Comparison of ENCODE assay signal across 14 cellular contexts in genomic region chr1:242651817-242652216, GRCh38.
DNase-seq lines count a peak whose midpoint lies in the region; ATAC-seq and TF ChIP-seq lines count a peak whose summit lies in the region.
"Had no signal": no experiment of that assay in that cellular context is flagged by ENCODE, and none has a peak within 500 bp of the region (broad histone marks: within the 10 kb centered on the region; RNA-seq: fewer than 3 reads in every experiment).

No MANE protein-coding gene starts in this region.

- H4K20me1 ChIP-seq in Loucy (ENCODE audit: insufficient read depth, low read length, poor library complexity, severe bottlenecking) (no peaks in the 10 kb centered on the region), mammary epithelial cell (ENCODE audit: insufficient read depth, low read length) (no peaks in the 10 kb centered on the region), smooth muscle cell (ENCODE audit: low read depth) (no peaks in the 10 kb centered on the region)

- H3F3A ChIP-seq in Loucy (ENCODE audit: low read depth) (no peaks in the 10 kb centered on the region), smooth muscle cell (ENCODE audit: low read depth) (no peaks in the 10 kb centered on the region)

- H3K27me3 ChIP-seq in left ventricle myocardium inferior (ENCODE audit: low read depth) (peaks cover 6% of the 10 kb centered on the region), heart left ventricle (no peaks in the 10 kb centered on the region), Loucy (ENCODE audit: insufficient read depth, low read length, poor library complexity, severe bottlenecking) (no peaks in the 10 kb centered on the region), mammary epithelial cell (ENCODE audit: insufficient read depth, low read length) (no peaks in the 10 kb centered on the region), smooth muscle cell (ENCODE audit: low read depth) (no peaks in the 10 kb centered on the region)
- H3K27me3 ChIP-seq: esophagus muscularis mucosa had no signal

- H3K4me2 ChIP-seq in Loucy (ENCODE audit: low read depth, low read length, poor library complexity, severe bottlenecking) (no peak overlapping the region), mammary epithelial cell (ENCODE audit: insufficient read depth, low read depth, low read length) (no peak overlapping the region), smooth muscle cell (no peak overlapping the region)
- H3K4me2 ChIP-seq: KMS-11 had no signal

- H3K36me3 ChIP-seq in left ventricle myocardium inferior: no peaks in the 10 kb centered on the region
- no peaks in the 10 kb centered on the region for H3K36me3 ChIP-seq in heart left ventricle
- H3K36me3 ChIP-seq in Loucy (ENCODE audit: insufficient read depth, low read length): no peaks in the 10 kb centered on the region
- no peaks in the 10 kb centered on the region for H3K36me3 ChIP-seq in mammary epithelial cell (ENCODE audit: insufficient read depth, low read length)
- H3K36me3 ChIP-seq in smooth muscle cell (ENCODE audit: low read depth): no peaks in the 10 kb centered on the region
- H3K36me3 ChIP-seq: esophagus muscularis mucosa had no signal

- dilution Hi-C loops in mammary epithelial cell (cut with HindIII; ENCODE audit: low sequenced_read_pairs): no loop called here

- CTCF ChIA-PET in mammary epithelial cell (lab: Charles Lee; ENCODE audit: low non-redundant PET): no interaction called here

- ATAC-seq in heart left ventricle (no peak), GM21381 (IDR thresholded peaks at IDR 0.05; ENCODE audit: unreplicated experiment) (no peak), HG03432 (IDR thresholded peaks at IDR 0.05; ENCODE audit: unreplicated experiment) (no peak)
- ATAC-seq: left colon had no signal

- peak; percentile 23 for TF ChIP-seq CTCF in left ventricle myocardium inferior (IDR thresholded peaks at IDR 0.05; ENCODE audit: borderline replicate concordance)
- TF ChIP-seq CTCF in heart left ventricle (IDR thresholded peaks at IDR 0.05): peak in 4 of 12 donors; percentile 5 to 29 (median 12)
- TF ChIP-seq CTCF in Loucy (conservative IDR thresholded peaks at IDR 0.05; ENCODE audit: low read length): peak; percentile 27; the same call in 1 of the 2 replicates
- peak; percentile 38 to 54 for TF ChIP-seq CTCF in mammary epithelial cell (conservative IDR thresholded peaks at IDR 0.05 in 1 of 2, IDR thresholded peaks at IDR 0.05 in 1 of 2; ENCODE audit: extremely low read depth in 1 of 2, insufficient read depth in 1 of 2, low read depth in 1 of 2, low read length in 2 of 2)
- TF ChIP-seq CTCF in smooth muscle cell (IDR thresholded peaks at IDR 0.05; ENCODE audit: borderline replicate concordance, insufficient read depth, poor library complexity, severe bottlenecking): peak; percentile 40

- DNase-seq in left ventricle myocardium inferior: no peak
- no peak for DNase-seq in heart left ventricle
- peak; percentile 18 for DNase-seq in mammary epithelial cell
- no peak for DNase-seq in smooth muscle cell (lab: John Stamatoyannopoulos, UW; ENCODE audit: unreplicated experiment)
- DNase-seq in amygdala (lab: John Stamatoyannopoulos, UW): no peak
- DNase-seq: aorta, DMS79 treated with DMSO at 0.1 percent for 48 hours, left colon had no signal

- no peaks in the 10 kb centered on the region for H3K79me2 ChIP-seq in Loucy (ENCODE audit: insufficient read depth, low read length)
- no peaks in the 10 kb centered on the region for H3K79me2 ChIP-seq in mammary epithelial cell (ENCODE audit: insufficient read depth, low read length)
- H3K79me2 ChIP-seq in smooth muscle cell (ENCODE audit: low read depth): no peaks in the 10 kb centered on the region

- H3K9ac ChIP-seq in Loucy (ENCODE audit: low read depth, low read length, poor library complexity, severe bottlenecking) (no peak overlapping the region), mammary epithelial cell (ENCODE audit: insufficient read depth, low read length) (no peak overlapping the region), smooth muscle cell (ENCODE audit: low read depth) (no peak overlapping the region)
- H3K9ac ChIP-seq: KMS-11 had no signal

- WGBS in heart left ventricle, 4 donors: 38 to 58% (median 44%) methylated on average over 5 of the region's 5 CpGs
- WGBS in mammary epithelial cell (ENCODE audit: low coverage, missing lambda C conversion rate): 61% methylated on average over 4 of the region's 5 CpGs
- WGBS in smooth muscle cell (ENCODE audit: low lambda C conversion rate): 39% methylated on average over 5 of the region's 5 CpGs

- H3K9me3 ChIP-seq in left ventricle myocardium inferior (replicated peaks) (peaks cover 10% of the 10 kb centered on the region), heart left ventricle (peaks cover 0 to 5% (median 0%) of the 10 kb centered on the region in 12 donors), Loucy (ENCODE audit: insufficient read depth, low read depth, low read length) (no peaks in the 10 kb centered on the region), mammary epithelial cell (replicated peaks; ENCODE audit: insufficient read depth, low read length) (no peaks in the 10 kb centered on the region), smooth muscle cell (replicated peaks; ENCODE audit: low read depth) (no peaks in the 10 kb centered on the region)
- H3K9me3 ChIP-seq: esophagus muscularis mucosa had no signal

- H3K4me1 ChIP-seq in left ventricle myocardium inferior: no peaks in the 10 kb centered on the region
- H3K4me1 ChIP-seq in heart left ventricle: no peaks in the 10 kb centered on the region
- no peaks in the 10 kb centered on the region for H3K4me1 ChIP-seq in Loucy (ENCODE audit: insufficient read depth, low read length, poor library complexity, severe bottlenecking)
- no peaks in the 10 kb centered on the region for H3K4me1 ChIP-seq in mammary epithelial cell (ENCODE audit: insufficient read depth, low read length)
- no peaks in the 10 kb centered on the region for H3K4me1 ChIP-seq in smooth muscle cell (ENCODE audit: low read depth)
- H3K4me1 ChIP-seq: esophagus muscularis mucosa had no signal

- intact Hi-C loops in left ventricle myocardium inferior (cut with micrococcal nuclease) (no loop called here), heart left ventricle (cut with DNase I) (no loop called here), mammary epithelial cell (cut with micrococcal nuclease) (no loop called here)

- H3K9me2 ChIP-seq in Loucy (replicated peaks; ENCODE audit: low read depth, low read length): no peaks in the 10 kb centered on the region

- in situ Hi-C loops in mammary epithelial cell (cut with MboI; ENCODE audit: low sequenced_read_pairs in 2 of 2): no loop called here

- H2AFZ ChIP-seq in Loucy (ENCODE audit: low read length) (no peak overlapping the region), mammary epithelial cell (ENCODE audit: low read depth, low read length) (no peak overlapping the region), smooth muscle cell (ENCODE audit: low read depth) (no peak overlapping the region)

- H3K27ac ChIP-seq in left ventricle myocardium inferior (replicated peaks) (no peak overlapping the region), heart left ventricle (no peak overlapping the region), mammary epithelial cell (ENCODE audit: insufficient read depth, low read depth, low read length) (no peak overlapping the region), smooth muscle cell (ENCODE audit: low read depth) (no peak overlapping the region)
- H3K27ac ChIP-seq: esophagus muscularis mucosa, KMS-11, SK-N-MC had no signal

- BruUV-seq in mammary epithelial cell (replicated peaks; lab: Mats Ljungman, UMichigan): no TSS peak

- TF ChIP-seq POLR2A in heart left ventricle (IDR thresholded peaks at IDR 0.05): no peak

- H3K4me3 ChIP-seq in left ventricle myocardium inferior (no peak overlapping the region), heart left ventricle (no peak overlapping the region), Loucy (ENCODE audit: low read length, poor library complexity, severe bottlenecking) (no peak overlapping the region), mammary epithelial cell (replicated peaks in 1 of 3; ENCODE audit: insufficient read depth in 1 of 3, low read depth in 2 of 3, low read length in 3 of 3) (no peak overlapping the region), smooth muscle cell (no peak overlapping the region)
- H3K4me3 ChIP-seq: esophagus muscularis mucosa, SK-N-MC had no signal
